11 cellular contexts compared by ENCODE assay signal in the genomic region with DNA sequence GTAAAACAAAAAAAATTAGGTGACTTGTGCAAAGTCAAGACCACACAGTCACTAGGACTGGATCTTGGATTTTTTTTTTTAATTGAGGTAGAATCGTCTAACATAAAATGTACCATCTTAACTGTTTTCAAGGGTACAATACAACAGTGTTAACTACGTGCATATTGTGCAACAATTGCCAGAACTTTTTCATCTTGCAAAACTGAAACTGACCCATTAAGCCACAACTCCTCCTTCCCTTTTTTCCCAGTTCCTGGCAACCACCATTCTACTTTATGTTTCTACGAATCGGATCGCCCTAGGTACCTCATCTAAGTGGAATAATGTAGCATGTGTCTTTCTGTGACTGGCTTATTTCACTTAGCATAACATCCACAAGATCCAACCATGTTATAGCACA.
"Had no signal": no experiment of that assay in that cellular context is flagged by ENCODE, and none has a peak within 500 bp of the region (broad histone marks: within the 10 kb centered on the region; RNA-seq: fewer than 3 reads in every experiment).

No MANE protein-coding gene starts in this region.

- H3K27me3 ChIP-seq: dorsolateral prefrontal cortex, pancreas had no signal

- H3K36me3 ChIP-seq: pancreas, stomach, thoracic aorta had no signal

- H3K4me1 ChIP-seq: pancreas, stomach had no signal

- H3K27ac ChIP-seq: thoracic aorta had no signal

- DNase-seq: activated CD4-positive, alpha-beta T cell treated with anti-CD3 and anti-CD28 coated beads, Interleukin-2, amount 10 ng/mL, durations not matched to agents 7 days and 5 days; activated CD4-positive, CD25-positive, alpha-beta regulatory T cell; activated T-cell treated with anti-CD3 and anti-CD28 coated beads for 4 hours; dorsolateral prefrontal cortex; foreskin melanocyte; pancreas; stimulated activated CD4-positive, alpha-beta T cell treated with anti-CD3 and anti-CD28 coated beads, Interleukin-4, amount 100 ng/mL, for 24 hours; stomach; T-helper 2 cell had no signal

- H3K9me3 ChIP-seq: pancreas, stomach, thoracic aorta had no signal

- H3K4me3 ChIP-seq: dorsolateral prefrontal cortex, pancreas, stomach, thoracic aorta had no signal

- ATAC-seq: esophagus mucosa had no signal
